Comparison of ENCODE assay signal across 8 cellular contexts in the genomic region with DNA sequence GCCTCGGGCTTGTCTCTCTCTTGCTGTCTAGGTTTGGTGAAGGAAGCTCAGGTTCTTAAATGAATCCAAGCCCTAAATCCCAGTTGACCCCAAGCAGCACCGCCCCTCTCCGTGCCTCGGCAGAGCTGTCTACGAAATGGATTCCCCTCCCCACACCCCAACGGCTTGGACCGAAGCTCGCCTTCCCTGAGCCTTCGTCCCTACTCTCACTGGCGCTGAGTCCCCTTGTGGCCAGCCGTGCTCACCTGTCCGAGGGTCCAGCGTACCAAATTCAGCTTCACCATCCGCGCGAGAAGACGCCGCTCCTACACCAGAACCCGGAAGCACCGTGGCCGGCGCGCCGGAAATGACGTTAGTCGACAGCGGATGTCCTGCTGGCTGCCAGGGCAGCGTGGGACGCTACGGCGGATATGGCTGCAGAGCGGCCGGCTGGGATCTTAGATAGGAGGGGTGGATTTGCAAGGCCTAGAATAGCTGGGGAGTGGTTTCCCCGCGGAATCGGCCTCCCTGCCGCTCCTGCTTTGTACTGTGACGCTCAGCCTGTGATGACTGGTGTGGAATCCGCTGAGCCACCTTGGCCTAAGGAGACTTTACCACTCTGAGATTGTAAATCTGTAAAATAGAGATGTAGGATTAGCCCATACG. TPM values are rescaled to one million over a fixed set of nuclear protein-coding genes. Genes with fewer than 3 reads are reported as not detected.
DNase-seq lines count a peak whose midpoint lies in the region; ATAC-seq and TF ChIP-seq lines count a peak whose summit lies in the region.

Gene TFIP11 (minus strand): TSS at position 325 of the 645 bp plus-strand sequence. CDS start 2,201 bp downstream, outside the sequence.

- H3K27ac Mint-ChIP-seq in activated T-helper 1 cell treated with anti-CD3 and anti-CD28 coated beads, Interleukin-12 subunit alpha, Interleukin-12 subunit beta, Interleukin-2, Interleukin-4 antibody, amounts not matched to agents 30 ng/mL and 10 ng/mL and 1 ng/mL, durations not matched to agents 14 hours and 24 hours and 36 hours: peak within 1 kb of the TSS; percentile 96

- peaks cover 32% of the 10 kb centered on the region for H3K36me3 Mint-ChIP-seq in activated T-helper 1 cell treated with anti-CD3 and anti-CD28 coated beads, Interleukin-12 subunit alpha, Interleukin-12 subunit beta, Interleukin-2, Interleukin-4 antibody, amounts not matched to agents 30 ng/mL and 10 ng/mL and 1 ng/mL, durations not matched to agents 14 hours and 24 hours and 36 hours (ENCODE audit: low read depth)

- H3K4me1 ChIP-seq in KMS-11 (ENCODE audit: low read depth, poor library complexity, severe bottlenecking) (peaks cover 54% of the 10 kb centered on the region), esophagus squamous epithelium (peaks cover 5 to 32% (median 16%) of the 10 kb centered on the region in 3 donors)

- 0% methylated on average over 2 to 3 of the region's 40 CpGs for WGBS in esophagus squamous epithelium, 2 donors

- H3K4me1 Mint-ChIP-seq in activated T-helper 1 cell treated with anti-CD3 and anti-CD28 coated beads, Interleukin-12 subunit alpha, Interleukin-12 subunit beta, Interleukin-2, Interleukin-4 antibody, amounts not matched to agents 30 ng/mL and 10 ng/mL and 1 ng/mL, durations not matched to agents 14 hours and 24 hours and 36 hours (ENCODE audit: low read depth): peaks cover 50% of the 10 kb centered on the region

- H3K27me3 ChIP-seq in KMS-11 (ENCODE audit: insufficient read depth, low read depth) (no peaks in the 10 kb centered on the region), esophagus squamous epithelium (no peaks in the 10 kb centered on the region)

- DNase-seq in DMS53 treated with DMSO at 0.1 percent for 48 hours (lab: John Stamatoyannopoulos, UW; ENCODE audit: unreplicated experiment): peak; percentile 4
- peak; percentile 85 for DNase-seq in RPMI7951 (ENCODE audit: low read depth)
- peak; percentile 91 for DNase-seq in activated T-helper 1 cell treated with anti-CD3 and anti-CD28 coated beads, Interleukin-12 subunit alpha, Interleukin-12 subunit beta, Interleukin-2, Interleukin-4 antibody, amounts not matched to agents 30 ng/mL and 10 ng/mL and 1 ng/mL, durations not matched to agents 14 hours and 24 hours and 36 hours (ENCODE audit: low spot score)
- peak; percentile 70 for DNase-seq in esophagus squamous epithelium (lab: John Stamatoyannopoulos, UW)
- peak; percentile 92 for DNase-seq in myocyte (ENCODE audit: low read depth)
- DNase-seq in stimulated activated CD8-positive, alpha-beta memory T cell treated with anti-CD3 and anti-CD28 coated beads, Interleukin-7, amount 100 ng/mL, for 4 hours (ENCODE audit: low read depth in 2 of 2): peak; percentile 82 to 85

- no peaks in the 10 kb centered on the region for H3K27me3 Mint-ChIP-seq in activated T-helper 1 cell treated with anti-CD3 and anti-CD28 coated beads, Interleukin-12 subunit alpha, Interleukin-12 subunit beta, Interleukin-2, Interleukin-4 antibody, amounts not matched to agents 30 ng/mL and 10 ng/mL and 1 ng/mL, durations not matched to agents 14 hours and 24 hours and 36 hours (ENCODE audit: insufficient read depth)

- H3K27ac ChIP-seq in KMS-11: peak within 1 kb of the TSS; percentile 53
- peak within 1 kb of the TSS; percentile 83 to 91 (median 86) for H3K27ac ChIP-seq in esophagus squamous epithelium

- intact Hi-C loops in activated T-helper 1 cell treated with anti-CD3 and anti-CD28 coated beads, Interleukin-12 subunit alpha, Interleukin-12 subunit beta, Interleukin-2, Interleukin-4 antibody, amounts not matched to agents 30 ng/mL and 10 ng/mL and 1 ng/mL, durations not matched to agents 14 hours and 24 hours and 36 hours (cut with micrococcal nuclease): loop anchor here (1.0 to 2.0 kb wide), 7 partner anchors 9 to 160 kb away; partner anchors contain the start of genes HPS4, SRRD and TPST2
- intact Hi-C loops in esophagus squamous epithelium (cut with DNase I): no loop called here

- H3K79me2 ChIP-seq in KMS-11 (ENCODE audit: insufficient read depth, low read depth): peaks cover 47% of the 10 kb centered on the region

- H2AFZ ChIP-seq in KMS-11 (ENCODE audit: low read depth): peak within 1 kb of the TSS; percentile 72; the same call in 1 of the 2 replicates

- no peaks in the 10 kb centered on the region for H4K20me1 ChIP-seq in KMS-11 (ENCODE audit: insufficient read depth)

- H3K9ac ChIP-seq in KMS-11: peak within 1 kb of the TSS; percentile 61

- no peak for TF ChIP-seq CTCF in KMS-11 (conservative IDR thresholded peaks at IDR 0.05; ENCODE audit: low read depth, low read length)
- no peak for TF ChIP-seq CTCF in esophagus squamous epithelium (IDR thresholded peaks at IDR 0.05)

- peak; percentile 92 for ATAC-seq in GM21723 (IDR thresholded peaks at IDR 0.05; ENCODE audit: unreplicated experiment)

- H3K4me3 Mint-ChIP-seq in activated T-helper 1 cell treated with anti-CD3 and anti-CD28 coated beads, Interleukin-12 subunit alpha, Interleukin-12 subunit beta, Interleukin-2, Interleukin-4 antibody, amounts not matched to agents 30 ng/mL and 10 ng/mL and 1 ng/mL, durations not matched to agents 14 hours and 24 hours and 36 hours: peak within 1 kb of the TSS; percentile 100

- H3K9me3 Mint-ChIP-seq in activated T-helper 1 cell treated with anti-CD3 and anti-CD28 coated beads, Interleukin-12 subunit alpha, Interleukin-12 subunit beta, Interleukin-2, Interleukin-4 antibody, amounts not matched to agents 30 ng/mL and 10 ng/mL and 1 ng/mL, durations not matched to agents 14 hours and 24 hours and 36 hours: no peaks in the 10 kb centered on the region

- H3K9me3 ChIP-seq in esophagus squamous epithelium: no peaks in the 10 kb centered on the region

- H3K36me3 ChIP-seq in KMS-11 (ENCODE audit: insufficient read depth) (0 out of 2 replicates have a peak, but pooled peaks cover 8% of the 10 kb centered on the region), esophagus squamous epithelium (peaks cover 6 to 37% (median 19%) of the 10 kb centered on the region in 3 donors)

- no peak within 1 kb of the TSS for H3K4me3 ChIP-seq in KMS-11 (IDR thresholded peaks at IDR 0.05; ENCODE audit: insufficient read depth, low read depth, low read length)
- peak within 1 kb of the TSS; percentile 65 to 93 (median 90) for H3K4me3 ChIP-seq in esophagus squamous epithelium

- H3K4me2 ChIP-seq in KMS-11: peak within 1 kb of the TSS; percentile 86

- TF ChIP-seq POLR2A in esophagus squamous epithelium (IDR thresholded peaks at IDR 0.05): peak in 3 of 4 donors; percentile 30 to 59 (median 58)

RNA-seq across cellular contexts. Expression of gene TFIP11, which starts in this region (rescaled TPM):
- 21.6 and 28.3 TPM in 2 replicates for total RNA-seq in RPMI7951 (2014; rRNA removed; shearing (Covaris generic))
- 57.2 and 58.1 TPM in 2 replicates for total RNA-seq in activated T-helper 1 cell treated with anti-CD3 and anti-CD28 coated beads, Interleukin-12 subunit alpha, Interleukin-12 subunit beta, Interleukin-2, Interleukin-4 antibody, amounts not matched to agents 30 ng/mL and 10 ng/mL and 1 ng/mL, durations not matched to agents 14 hours and 24 hours and 36 hours
- total RNA-seq in esophagus squamous epithelium (10 to 100 TPM; 21.6 to 27.1 (median 25.8) TPM), myocyte (26.9 and 30.8 TPM in 2 replicates)
- 28.6 TPM for polyA plus RNA-seq in myocyte (2012)

Comparison
In these comparisons a context has a peak if more than half of its experiments do, and no peak if none do; other contexts are left out.
1. DNase-seq: peak in every context shown above with its lines; median percentile 92 in myocyte; 91 in activated T-helper 1 cell treated with anti-CD3 and anti-CD28 coated beads, Interleukin-12 subunit alpha, Interleukin-12 subunit beta, Interleukin-2, Interleukin-4 antibody, amounts not matched to agents 30 ng/mL and 10 ng/mL and 1 ng/mL, durations not matched to agents 14 hours and 24 hours and 36 hours; 85 in RPMI7951; 84 in stimulated activated CD8-positive, alpha-beta memory T cell treated with anti-CD3 and anti-CD28 coated beads, Interleukin-7, amount 100 ng/mL, for 4 hours; 70 in esophagus squamous epithelium; 4 in DMS53 treated with DMSO at 0.1 percent for 48 hours.